In the genomic region with DNA sequence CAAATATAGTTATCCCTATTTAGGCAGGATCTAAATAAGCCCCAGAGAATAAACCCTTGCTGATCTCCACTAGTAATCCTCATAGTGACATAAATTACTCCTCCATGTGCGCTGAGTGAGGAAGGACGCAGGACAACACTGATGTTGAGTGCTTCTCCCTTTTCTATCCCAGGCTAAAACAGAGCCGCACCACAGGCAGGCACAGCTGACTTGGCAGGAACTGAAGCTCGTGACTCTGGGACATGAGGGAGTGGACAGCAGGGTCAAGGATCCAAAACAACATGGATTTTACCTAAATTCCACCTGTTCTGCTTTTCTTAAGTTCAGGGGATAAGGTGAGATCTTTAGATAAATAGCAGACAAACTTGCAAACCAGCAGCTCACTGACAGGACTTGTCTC, we compare ENCODE assay signal across 22 cellular contexts. TPM values are rescaled to one million over a fixed set of nuclear protein-coding genes. Genes with fewer than 3 reads are reported as not detected.
DNase-seq lines count a peak whose midpoint lies in the region; ATAC-seq, FAIRE-seq and TF ChIP-seq lines count a peak whose summit lies in the region.
"Had no signal": no experiment of that assay in that cellular context is flagged by ENCODE, and none has a peak within 500 bp of the region (broad histone marks: within the 10 kb centered on the region; RNA-seq: fewer than 3 reads in every experiment).

No MANE protein-coding gene starts in this region.

- no peak for TF ChIP-seq RAD21 in GM12878 (IDR thresholded peaks at IDR 0.05; ENCODE audit: insufficient read depth, low read depth, low read length)

- peaks cover 73% of the 10 kb centered on the region for H3K4me1 Mint-ChIP-seq in activated T-cell treated with anti-CD3 and anti-CD28 coated beads, Interleukin-2, amount 50 U/mL, for 24 hours (ENCODE audit: low read depth)
- peaks cover 61% of the 10 kb centered on the region for H3K4me1 Mint-ChIP-seq in memory B cell
- H3K4me1 Mint-ChIP-seq in progenitor cell of endocrine pancreas (ENCODE audit: low read depth), result peaks cover 11% of the 10 kb centered on the region
- peaks cover 11% of the 10 kb centered on the region for H3K4me1 Mint-ChIP-seq in MCF 10A (ENCODE audit: insufficient read depth, unreplicated experiment)

- POLR2A ChIA-PET in GM12878 (lab: Charles Lee), result interaction anchor here (1.0 to 1.4 kb wide), 4 partner anchors 9 to 12 kb away, joined by 3 to 8 read pairs (median 4); no protein-coding TSS in a partner anchor
- POLR2A ChIA-PET in MCF 10A (lab: Yijun Ruan, JAX), result no interaction called here

- ATAC-seq in GM12878 (no peak), memory B cell (ENCODE audit: low read depth) (peak; percentile 8)
- ATAC-seq: activated CD8-positive, alpha-beta T cell treated with anti-CD3 and anti-CD28 coated beads for 36 hours had no signal

- in situ Hi-C loops in GM12878 (cut with MboI), result no loop called here

- peaks cover 66% of the 10 kb centered on the region for H3K4me1 ChIP-seq in GM12878 (ENCODE audit: control insufficient read depth, insufficient read depth, low read length)
- H3K4me1 ChIP-seq in testis, result peaks cover 4% of the 10 kb centered on the region
- no peaks in the 10 kb centered on the region for H3K4me1 ChIP-seq in uterus

- H3K79me2 ChIP-seq in GM12878 (ENCODE audit: control insufficient read depth, insufficient read depth, low read length), result peaks cover 97% of the 10 kb centered on the region

- H3K4me2 ChIP-seq in GM12878 (ENCODE audit: control insufficient read depth, insufficient read depth), result peak overlapping the region; percentile 68

- no peak overlapping the region for H3K9ac ChIP-seq in GM12878 (ENCODE audit: control insufficient read depth, insufficient read depth, low read length)

- WGBS in GM12878 (ENCODE audit: insufficient coverage, insufficient replicate concordance, low lambda C conversion rate, missing lambda C conversion rate), result 49% methylated on average over 4 of the region's 4 CpGs
- WGBS in testis, 2 donors, result 49 to 68% methylated on average over 4 of the region's 4 CpGs

- no peak for TF ChIP-seq POLR2A in GM12878 (IDR thresholded peaks at IDR 0.05; ENCODE audit: low read depth, low read length)
- TF ChIP-seq POLR2A in testis (IDR thresholded peaks at IDR 0.05), result no peak
- TF ChIP-seq POLR2A in uterus (IDR thresholded peaks at IDR 0.05), result no peak

- BruUV-seq in GM12878 (replicated peaks; lab: Mats Ljungman, UMichigan), result no TSS peak
- no TSS peak for BruUV-seq in MCF 10A (replicated peaks; lab: Mats Ljungman, UMichigan)

- H3K4me3 ChIP-seq in GM12878, result no peak overlapping the region
- no peak overlapping the region for H3K4me3 ChIP-seq in testis
- no peak overlapping the region for H3K4me3 ChIP-seq in uterus
- H3K4me3 ChIP-seq: MG63, sigmoid colon, tibial artery had no signal

- intact Hi-C loops in GM12878 (cut with micrococcal nuclease; ENCODE audit: unreplicated experiment), result no loop called here
- intact Hi-C loops in testis (cut with DNase I; ENCODE audit: low total_unique reads), result no loop called here
- intact Hi-C loops in uterus (cut with DNase I; ENCODE audit: low total_unique reads), result no loop called here
- intact Hi-C loops in MCF 10A (cut with micrococcal nuclease), result no loop called here

- peaks cover 10 to 13% of the 10 kb centered on the region in 2 experiments; a peak in 3 of 4 replicates for H3K36me3 ChIP-seq in GM12878 (ENCODE audit: control insufficient read depth in 2 of 2, insufficient read depth in 2 of 2, low read length in 1 of 2)
- no peaks in the 10 kb centered on the region for H3K36me3 ChIP-seq in testis (ENCODE audit: low read depth, missing control alignments)
- no peaks in the 10 kb centered on the region for H3K36me3 ChIP-seq in uterus
- H3K36me3 ChIP-seq: MG63, sigmoid colon, tibial artery had no signal

- peak overlapping the region; percentile 22 for H3K27ac Mint-ChIP-seq in activated T-cell treated with anti-CD3 and anti-CD28 coated beads, Interleukin-2, amount 50 U/mL, for 24 hours
- H3K27ac Mint-ChIP-seq in memory B cell, result peak overlapping the region; percentile 90
- no peak overlapping the region for H3K27ac Mint-ChIP-seq in progenitor cell of endocrine pancreas
- no peak overlapping the region for H3K27ac Mint-ChIP-seq in MCF 10A (ENCODE audit: low read depth, unreplicated experiment)
- H3K27ac Mint-ChIP-seq: activated CD8-positive, alpha-beta T cell treated with anti-CD3 and anti-CD28 coated beads for 36 hours; activated T-helper 1 cell treated with anti-CD3 and anti-CD28 coated beads, Interleukin-12 subunit alpha, Interleukin-12 subunit beta, Interleukin-2, Interleukin-4 antibody, amounts not matched to agents 30 ng/mL and 10 ng/mL and 1 ng/mL, durations not matched to agents 14 hours and 24 hours and 36 hours; nephron had no signal

- H3K4me3 Mint-ChIP-seq in activated T-cell treated with anti-CD3 and anti-CD28 coated beads, Interleukin-2, amount 50 U/mL, for 24 hours, result no peak overlapping the region
- H3K4me3 Mint-ChIP-seq in memory B cell, result peak overlapping the region; percentile 75
- H3K4me3 Mint-ChIP-seq in progenitor cell of endocrine pancreas (ENCODE audit: low read depth), result no peak overlapping the region
- H3K4me3 Mint-ChIP-seq in MCF 10A (ENCODE audit: unreplicated experiment), result no peak overlapping the region
- H3K4me3 Mint-ChIP-seq: activated CD8-positive, alpha-beta T cell treated with anti-CD3 and anti-CD28 coated beads for 36 hours; activated T-helper 1 cell treated with anti-CD3 and anti-CD28 coated beads, Interleukin-12 subunit alpha, Interleukin-12 subunit beta, Interleukin-2, Interleukin-4 antibody, amounts not matched to agents 30 ng/mL and 10 ng/mL and 1 ng/mL, durations not matched to agents 14 hours and 24 hours and 36 hours; nephron had no signal

- CTCF ChIA-PET in GM12878 (lab: Yijun Ruan, JAX), result interaction anchor here (1.1 to 1.5 kb wide), 3 partner anchors 9 to 21 kb away, joined by 3 read pairs; no protein-coding TSS in a partner anchor
- CTCF ChIA-PET in MCF 10A (lab: Yijun Ruan, JAX), result no interaction called here

- DNase-seq in activated T-cell treated with anti-CD3 and anti-CD28 coated beads, Interleukin-2, amount 50 U/mL, for 24 hours, result no peak
- DNase-seq in activated T-cell treated with anti-CD3 and anti-CD28 coated beads, Interleukin-2, amount 50 U/mL, for 1 hour, result no peak
- no peak for DNase-seq in GM12878 (ENCODE audit: low read depth, low spot score)
- DNase-seq in memory B cell (ENCODE audit: low spot score in 2 of 2), result no peak
- DNase-seq in testis, result peak; percentile 64
- DNase-seq in uterus, result no peak
- no peak for DNase-seq in progenitor cell of endocrine pancreas (ENCODE audit: low spot score, unreplicated experiment)
- no peak for DNase-seq in MCF 10A (ENCODE audit: unreplicated experiment)
- DNase-seq: 8988T; activated CD8-positive, alpha-beta T cell treated with anti-CD3 and anti-CD28 coated beads for 36 hours; DMS79; MG63; NCI-H524 treated with DMSO at 0.1 percent for 48 hours; sigmoid colon; stimulated activated CD4-positive, alpha-beta T cell treated with anti-CD3 and anti-CD28 coated beads, Interleukin-4, amount 100 ng/mL, for 4 hours; tibial artery had no signal

- no peak for TF ChIP-seq EP300 in GM12878 (IDR thresholded peaks at IDR 0.05; ENCODE audit: borderline replicate concordance in 1 of 2, control insufficient read depth in 1 of 2, low read depth in 2 of 2, low read length in 2 of 2)

- TF ChIP-seq CTCF in GM12878 (IDR thresholded peaks at IDR 0.05 in 2 of 3, conservative IDR thresholded peaks at IDR 0.05 in 1 of 3; ENCODE audit: control insufficient read depth in 2 of 3, extremely low read depth in 1 of 3, insufficient read depth in 1 of 3, low read depth in 3 of 3, low read length in 3 of 3), result no peak
- no peak for TF ChIP-seq CTCF in testis (IDR thresholded peaks at IDR 0.05)
- no peak for TF ChIP-seq CTCF in uterus (IDR thresholded peaks at IDR 0.05)
- no peak for TF ChIP-seq CTCF in progenitor cell of endocrine pancreas (IDR thresholded peaks at IDR 0.05; ENCODE audit: unreplicated experiment)
- no peak for TF ChIP-seq CTCF in MCF 10A (IDR thresholded peaks at IDR 0.05; ENCODE audit: unreplicated experiment)

- H2AFZ ChIP-seq in GM12878 (ENCODE audit: control insufficient read depth, low read depth, low read length), result no peak overlapping the region

- no peak for FAIRE-seq in GM12878 (lab: Jason Lieb, UNC)
- FAIRE-seq: endometrium, HTR-8/SVneo had no signal

- H4K20me1 ChIP-seq in GM12878 (ENCODE audit: control insufficient read depth, insufficient read depth), result no peaks in the 10 kb centered on the region

- RAD21 ChIA-PET in GM12878 (lab: Charles Lee; ENCODE audit: unreplicated experiment), result interaction anchor here (1.3 to 1.5 kb wide), 2 partner anchors 21 to 40 kb away, joined by 3 read pairs; no protein-coding TSS in a partner anchor

- no peaks in the 10 kb centered on the region for H3K27me3 Mint-ChIP-seq in activated T-cell treated with anti-CD3 and anti-CD28 coated beads, Interleukin-2, amount 50 U/mL, for 24 hours
- no peaks in the 10 kb centered on the region for H3K27me3 Mint-ChIP-seq in memory B cell
- H3K27me3 Mint-ChIP-seq in progenitor cell of endocrine pancreas, result no peaks in the 10 kb centered on the region
- H3K27me3 Mint-ChIP-seq in MCF 10A (ENCODE audit: insufficient read depth, unreplicated experiment), result no peaks in the 10 kb centered on the region
- H3K27me3 Mint-ChIP-seq: activated CD8-positive, alpha-beta T cell treated with anti-CD3 and anti-CD28 coated beads for 36 hours had no signal

- H3K27ac ChIP-seq in GM12878 (ENCODE audit: control insufficient read depth, insufficient read depth) (peak overlapping the region; percentile 62), testis (no peak overlapping the region), uterus (no peak overlapping the region)
- H3K27ac ChIP-seq: C4-2B, sigmoid colon, tibial artery, VCaP had no signal

- no peaks in the 10 kb centered on the region for H3K9me3 ChIP-seq in GM12878 (replicated peaks; ENCODE audit: control insufficient read depth, insufficient read depth, low read length)
- H3K9me3 ChIP-seq in testis, result no peaks in the 10 kb centered on the region
- no peaks in the 10 kb centered on the region for H3K9me3 ChIP-seq in uterus
- H3K9me3 ChIP-seq: MG63, sigmoid colon, tibial artery had no signal

- H3K36me3 Mint-ChIP-seq in activated T-cell treated with anti-CD3 and anti-CD28 coated beads, Interleukin-2, amount 50 U/mL, for 24 hours (ENCODE audit: low read depth), result peaks cover 36% of the 10 kb centered on the region
- H3K36me3 Mint-ChIP-seq in memory B cell, result peaks cover 8% of the 10 kb centered on the region
- H3K36me3 Mint-ChIP-seq in progenitor cell of endocrine pancreas (ENCODE audit: insufficient read depth), result no peaks in the 10 kb centered on the region
- no peaks in the 10 kb centered on the region for H3K36me3 Mint-ChIP-seq in MCF 10A (ENCODE audit: insufficient read depth, unreplicated experiment)

- SMC1A ChIA-PET in GM12878 (lab: Charles Lee; ENCODE audit: uncharacterized antibody, unreplicated experiment), result interaction anchor here (0.6 to 2.0 kb wide), 4 partner anchors 8 to 26 kb away, joined by 3 to 13 read pairs (median 3); no protein-coding TSS in a partner anchor

- H3K27me3 ChIP-seq in GM12878 (replicated peaks in 1 of 2; ENCODE audit: control insufficient read depth in 2 of 2, insufficient read depth in 2 of 2, low read length in 1 of 2) (no peaks in the 10 kb centered on the region), testis (no peaks in the 10 kb centered on the region), uterus (no peaks in the 10 kb centered on the region)
- H3K27me3 ChIP-seq: MG63, sigmoid colon, tibial artery had no signal

- no peaks in the 10 kb centered on the region for H3K9me3 Mint-ChIP-seq in activated T-cell treated with anti-CD3 and anti-CD28 coated beads, Interleukin-2, amount 50 U/mL, for 24 hours
- H3K9me3 Mint-ChIP-seq in memory B cell (no peaks in the 10 kb centered on the region), progenitor cell of endocrine pancreas (ENCODE audit: low read depth) (no peaks in the 10 kb centered on the region), MCF 10A (ENCODE audit: unreplicated experiment) (no peaks in the 10 kb centered on the region)
- H3K9me3 Mint-ChIP-seq: activated CD8-positive, alpha-beta T cell treated with anti-CD3 and anti-CD28 coated beads for 36 hours; activated T-helper 1 cell treated with anti-CD3 and anti-CD28 coated beads, Interleukin-12 subunit alpha, Interleukin-12 subunit beta, Interleukin-2, Interleukin-4 antibody, amounts not matched to agents 30 ng/mL and 10 ng/mL and 1 ng/mL, durations not matched to agents 14 hours and 24 hours and 36 hours; nephron had no signal

RNA-seq across cellular contexts. Expression of gene VOPP1, which starts 46.0 kb away (rescaled TPM):
- 130 and 131 TPM in 2 replicates for total RNA-seq in GM12878 (2013; cell fraction: nucleolus; rRNA removed)
- 198 and 200 TPM in 2 replicates for total RNA-seq in GM12878 (2014; rRNA removed)
- 135 and 144 TPM in 2 replicates for total RNA-seq in GM12878 (2014; rRNA removed; fragmentation: Illumina TruSeq; extraction: Trizol)
- total RNA-seq in GM12878 (2021), result 205 and 206 TPM in 2 replicates
- polyA plus RNA-seq in GM12878 (2011; ENCODE audit: low read depth), result 123 TPM
- polyA plus RNA-seq in GM12878 (2011; rRNA removed), result 101 and 118 TPM in 2 replicates
- 103 and 118 TPM in 2 replicates for polyA plus RNA-seq in GM12878 (2011; cell fraction: cytosol; rRNA removed)
- polyA plus RNA-seq in GM12878 (2011; cell fraction: nucleus; rRNA removed), result 51.0 and 62.5 TPM in 2 replicates
- 135 and 137 TPM in 2 replicates for polyA plus RNA-seq in GM12878 (2012)
- 116 and 141 TPM in 2 replicates for polyA plus RNA-seq in GM12878 (2014; fragmentation: Illumina TruSeq; extraction: Trizol)
- polyA plus RNA-seq in GM12878 (2014; fragmentation: Nextera tagmentation; extraction: Ambion mirVana), result 10 to 100 TPM; 32.8 to 78.5 TPM
- polyA plus RNA-seq in GM12878 (2014; rRNA removed), result 203 and 212 TPM in 2 replicates
- 10 to 100 TPM; 54.4 to 71.5 TPM for polyA plus RNA-seq in GM12878 (2016; fragmentation: Nextera tagmentation; extraction: Ambion mirVana)
- polyA minus RNA-seq in GM12878 (2011; rRNA and poly(A)+ RNA removed), result 139 and 160 TPM in 2 replicates
- 60.1 and 81.5 TPM in 2 replicates for polyA minus RNA-seq in GM12878 (2011; cell fraction: cytosol; rRNA and poly(A)+ RNA removed)
- polyA minus RNA-seq in GM12878 (2011; cell fraction: nucleus; rRNA and poly(A)+ RNA removed), result 37.2 and 80.3 TPM in 2 replicates
- 10 to 100 TPM; 25.0 to 26.6 TPM for total RNA-seq in testis
- 29.3 TPM for polyA plus RNA-seq in testis (ENCODE audit: insufficient read depth, low read depth, low replicate concordance)
- 10 to 100 TPM; 22.1 to 58.9 (median 39.8) TPM for total RNA-seq in uterus
- total RNA-seq in progenitor cell of endocrine pancreas, result 45.6 and 47.8 TPM in 2 replicates
- 29.2 and 35.7 TPM in 2 replicates for total RNA-seq in MCF 10A (2022)

Comparison
In these comparisons a context has a peak if more than half of its experiments do, and no peak if none do; other contexts are left out.
1. H3K27ac Mint-ChIP-seq: peak in activated T-cell treated with anti-CD3 and anti-CD28 coated beads, Interleukin-2, amount 50 U/mL, for 24 hours (single experiment) and memory B cell (single experiment); none in progenitor cell of endocrine pancreas (single experiment) and MCF 10A (single experiment).